In genomic region chr17:80163315-80163714, GRCh38 we compare ENCODE assay signal across 22 cellular contexts. TPM values are rescaled to one million over a fixed set of nuclear protein-coding genes. Genes with fewer than 3 reads are reported as not detected.
DNase-seq lines count a peak whose midpoint lies in the region; ATAC-seq and TF ChIP-seq lines count a peak whose summit lies in the region.
"Had no signal": no experiment of that assay in that cellular context is flagged by ENCODE, and none has a peak within 500 bp of the region (broad histone marks: within the 10 kb centered on the region; RNA-seq: fewer than 3 reads in every experiment).

No MANE protein-coding gene starts in this region.

- no peak overlapping the region for H3K4me3 ChIP-seq in choroid plexus epithelial cell (ENCODE audit: low read depth, low read length)
- no peak overlapping the region for H3K4me3 ChIP-seq in foreskin fibroblast (ENCODE audit: low read depth in 1 of 2, low read length in 2 of 2)
- H3K4me3 ChIP-seq: SK-N-MC had no signal

- no peaks in the 10 kb centered on the region for H3K9me3 ChIP-seq in T-helper 17 cell (ENCODE audit: control insufficient read depth, low read length, poor library complexity, severe bottlenecking)

- H3K27me3 Mint-ChIP-seq in T-helper 17 cell = peaks cover 25% of the 10 kb centered on the region

- no peak for ATAC-seq in T-helper 17 cell
- ATAC-seq in HG02981 (IDR thresholded peaks at IDR 0.05; ENCODE audit: unreplicated experiment) = no peak
- ATAC-seq in GM21447 (IDR thresholded peaks at IDR 0.05; ENCODE audit: unreplicated experiment) = no peak
- ATAC-seq: HepG2 had no signal

- peak overlapping the region; percentile 69 for H3K27ac Mint-ChIP-seq in T-helper 17 cell
- H3K27ac Mint-ChIP-seq: CD8-positive, alpha-beta memory T cell had no signal

- H3K4me3 Mint-ChIP-seq in T-helper 17 cell = no peak overlapping the region
- H3K4me3 Mint-ChIP-seq: CD8-positive, alpha-beta memory T cell had no signal

- H3K36me3 Mint-ChIP-seq in T-helper 17 cell (ENCODE audit: low read depth) = peaks cover 2% of the 10 kb centered on the region
- H3K36me3 Mint-ChIP-seq: CD8-positive, alpha-beta memory T cell had no signal

- DNase-seq in HUDEP-2 (lab: John Stamatoyannopoulos, UW; ENCODE audit: unreplicated experiment in 76 of 76) (peak in 44 of 76 experiments; percentile 9 to 71 (median 31)), NOMO-1 treated with DMSO at 0.1 percent for 48 hours (lab: John Stamatoyannopoulos, UW; ENCODE audit: unreplicated experiment) (peak; percentile 28), T-helper 17 cell (no peak), choroid plexus epithelial cell (ENCODE audit: low read depth) (peak; percentile 48), foreskin fibroblast (no peak), NCI-H1436 treated with DMSO at 0.1 percent for 48 hours (lab: John Stamatoyannopoulos, UW) (no peak)
- DNase-seq: Calu3; CD8-positive, alpha-beta memory T cell; DMS153; GDM1; KG1; NCI-H1092; NCI-H2029 treated with DMSO at 0.1 percent for 48 hours; NCI-H226; NCI-H510A treated with DMSO at 0.1 percent for 48 hours; NCI-H748 treated with DMSO at 0.1 percent for 48 hours; Right ventricle myocardium superior had no signal

- no peak for TF ChIP-seq CTCF in choroid plexus epithelial cell (conservative IDR thresholded peaks at IDR 0.05; ENCODE audit: low read depth, low read length)
- TF ChIP-seq CTCF in foreskin fibroblast (IDR thresholded peaks at IDR 0.05; ENCODE audit: low read depth, low read length) = no peak

- peaks cover 4% of the 10 kb centered on the region for H3K4me1 Mint-ChIP-seq in T-helper 17 cell
- H3K4me1 Mint-ChIP-seq: CD8-positive, alpha-beta memory T cell had no signal

RNA-seq across cellular contexts. Expression of gene CARD14, which starts 6.5 kb away (rescaled TPM):
- not detected for total RNA-seq in T-helper 17 cell
- total RNA-seq: CD8-positive, alpha-beta memory T cell; OCI-LY7; Right ventricle myocardium superior had no signal

RNA-seq across cellular contexts. Expression of gene EIF4A3, which starts 16.4 kb away (rescaled TPM):
- total RNA-seq in T-helper 17 cell = 10 to 100 TPM; 86.2 to 92.2 TPM

RNA-seq across cellular contexts. Expression of gene SGSH, which starts 56.8 kb away (rescaled TPM):
- total RNA-seq in T-helper 17 cell = 100 to 1,000 TPM; 136 to 151 TPM

RNA-seq across cellular contexts. Expression of gene SLC26A11, which starts 56.9 kb away (rescaled TPM):
- total RNA-seq in T-helper 17 cell = 10 to 100 TPM; 57.0 to 73.8 TPM

Comparison
In these comparisons a context has a peak if more than half of its experiments do, and no peak if none do; other contexts are left out.
1. DNase-seq: peak in HUDEP-2 (44 of 76), NOMO-1 treated with DMSO at 0.1 percent for 48 hours (single experiment) and choroid plexus epithelial cell (single experiment); none in T-helper 17 cell (0 of 3), foreskin fibroblast (0 of 2) and NCI-H1436 treated with DMSO at 0.1 percent for 48 hours (single experiment).